ENCODE assay signal across 8 cellular contexts in genomic region chr17:8630802-8631553, GRCh38. TPM values are rescaled to one million over a fixed set of nuclear protein-coding genes. Genes with fewer than 3 reads are reported as not detected.
A peak's percentile ranks its signal among the peaks of the same experiment; 100 is the strongest.
DNase-seq lines count a peak whose midpoint lies in the region; ATAC-seq and TF ChIP-seq lines count a peak whose summit lies in the region.

No MANE protein-coding gene starts in this region.

- no peak for TF ChIP-seq CTCF in NB4 (IDR thresholded peaks at IDR 0.05; ENCODE audit: low read depth, low read length)
- TF ChIP-seq CTCF in ovary (IDR thresholded peaks at IDR 0.05): peak in 2 of 3 donors; percentile 47
- peak in 1 of 2 experiments; percentile 14 for TF ChIP-seq CTCF in tibial artery (IDR thresholded peaks at IDR 0.05)

- H3K36me3 ChIP-seq in ovary (no peaks in the 10 kb centered on the region), tibial artery (no peaks in the 10 kb centered on the region)

- DNase-seq in GDM1 (lab: John Stamatoyannopoulos, UW) (peak; percentile 98), NB4 (ENCODE audit: low read depth) (peak; percentile 95), SKM-1 treated with dmso at 0.1 percent for 144 hours (lab: John Stamatoyannopoulos, UW; ENCODE audit: unreplicated experiment) (peak; percentile 44), Right ventricle myocardium superior (peak; percentile 99), ovary (peak; percentile 98 to 99 (median 99)), tibial artery (peak; percentile 98 to 99)
- peak; percentile 76 for DNase-seq in activated naive CD8-positive, alpha-beta T cell treated with anti-CD3 and anti-CD28 coated beads, Interleukin-2, amount 50 U/mL, for 16 hours (ENCODE audit: low read depth, low spot score)

- H3K4me3 ChIP-seq in NB4 (ENCODE audit: low read depth, low read length) (peak overlapping the region; percentile 44), ovary (peak overlapping the region; percentile 84), tibial artery (peak overlapping the region; percentile 91 to 97)

- ATAC-seq in HG02571 (IDR thresholded peaks at IDR 0.05; ENCODE audit: unreplicated experiment) (peak; percentile 96), Right ventricle myocardium superior (ENCODE audit: poor library complexity) (peak; percentile 97)

- TF ChIP-seq POLR2A in NB4 (IDR thresholded peaks at IDR 0.05; ENCODE audit: extremely low read depth, insufficient read length): no peak
- TF ChIP-seq POLR2A in ovary (IDR thresholded peaks at IDR 0.05): no peak

- H3K9me3 ChIP-seq in ovary: no peaks in the 10 kb centered on the region
- H3K9me3 ChIP-seq in tibial artery: no peaks in the 10 kb centered on the region

- H3K27ac ChIP-seq in ovary: peak overlapping the region; percentile 38 to 76
- peak overlapping the region; percentile 97 to 98 for H3K27ac ChIP-seq in tibial artery

- peaks cover 3% of the 10 kb centered on the region for H3K4me1 ChIP-seq in ovary (ENCODE audit: insufficient read depth)
- H3K4me1 ChIP-seq in tibial artery: peaks cover 0 to 30% (median 14%) of the 10 kb centered on the region in 4 donors

- intact Hi-C loops in Right ventricle myocardium superior (cut with DNase I): no loop called here
- intact Hi-C loops in ovary (cut with DNase I): loop anchor here in 1 of 4 donors (5.0 to 10.0 kb wide), 2 partner anchors 66 to 114 kb away; partner anchors contain the start of gene CCDC42
- intact Hi-C loops in tibial artery (cut with DNase I; ENCODE audit: low total_unique reads): no loop called here

- H3K27me3 ChIP-seq in ovary (no peaks in the 10 kb centered on the region), tibial artery (no peaks in the 10 kb centered on the region)

- 0% methylated on average over 54 to 85 of the region's 85 CpGs for WGBS in ovary, 3 donors

- TF ChIP-seq EP300 in ovary (IDR thresholded peaks at IDR 0.05): no peak

RNA-seq across cellular contexts. Expression of gene MYH10, which starts 0.5 kb away (rescaled TPM):
- total RNA-seq in Right ventricle myocardium superior (31.5 TPM), ovary (100 to 1,000 TPM in 1 of 7 donors, 10 to 100 TPM in 6; 30.4 to 113 (median 75.5) TPM)
- polyA plus RNA-seq in ovary: 100 to 1,000 TPM in 1 of 2 donors, 10 to 100 TPM in 1; 33.9 to 117 TPM

Comparison
In these comparisons a context has a peak if more than half of its experiments do, and no peak if none do; other contexts are left out.
1. Peak in every context shown above with its lines: DNase-seq, ATAC-seq, H3K4me3 ChIP-seq and H3K27ac ChIP-seq.
2. DNase-seq: peak in every context shown above with its lines; median percentile 99 in Right ventricle myocardium superior; 99 in ovary; 98 in tibial artery; 98 in GDM1; 95 in NB4; 76 in activated naive CD8-positive, alpha-beta T cell treated with anti-CD3 and anti-CD28 coated beads, Interleukin-2, amount 50 U/mL, for 16 hours; 44 in SKM-1 treated with dmso at 0.1 percent for 144 hours.
3. H3K4me3 ChIP-seq: peak in every context shown above with its lines; median percentile 94 in tibial artery; 84 in ovary; 44 in NB4.